ENCODE assay signal across 9 cellular contexts in the genomic region with DNA sequence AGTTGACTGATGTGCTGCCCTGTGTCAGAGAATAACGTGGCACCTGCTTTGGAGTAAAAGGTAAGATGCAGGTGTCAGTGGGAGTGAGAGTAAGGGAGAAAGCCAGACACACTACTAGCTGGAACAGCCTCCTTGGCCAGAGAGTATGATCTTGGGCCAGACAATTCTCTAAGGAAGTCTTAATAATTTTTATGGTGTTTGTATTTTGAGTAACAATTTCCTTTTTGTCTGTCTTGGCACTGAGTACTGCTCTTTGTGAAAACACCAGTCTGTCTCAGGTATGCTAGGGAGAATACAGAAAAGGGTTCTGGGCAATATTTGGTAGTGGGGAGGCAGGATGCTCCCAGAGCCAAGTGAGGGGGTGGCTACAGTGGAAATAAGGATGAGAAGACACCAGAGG.
"Had no signal": no experiment of that assay in that cellular context is flagged by ENCODE, and none has a peak within 500 bp of the region (broad histone marks: within the 10 kb centered on the region; RNA-seq: fewer than 3 reads in every experiment).

No MANE protein-coding gene starts in this region.

- H3K27ac ChIP-seq: GM23248 had no signal

- H3K4me1 ChIP-seq: HAP-1 had no signal

- H2AFZ ChIP-seq: GM23248, GM23338 had no signal

- H3K36me3 ChIP-seq: HAP-1 had no signal

- ATAC-seq: GM23338, HCT116 had no signal

- H3K4me3 ChIP-seq: GM23248, GM23338, HAP-1 had no signal

- H3K9me3 ChIP-seq: HAP-1 had no signal

- H3K4me2 ChIP-seq: GM23338 had no signal

- H3K9ac ChIP-seq: GM23248 had no signal

- DNase-seq: GM23248, GOT3, H7, H9, HCEC 1CT, HFFc6 had no signal
